Comparison of ENCODE assay signal across 1 cellular context in the genomic region with DNA sequence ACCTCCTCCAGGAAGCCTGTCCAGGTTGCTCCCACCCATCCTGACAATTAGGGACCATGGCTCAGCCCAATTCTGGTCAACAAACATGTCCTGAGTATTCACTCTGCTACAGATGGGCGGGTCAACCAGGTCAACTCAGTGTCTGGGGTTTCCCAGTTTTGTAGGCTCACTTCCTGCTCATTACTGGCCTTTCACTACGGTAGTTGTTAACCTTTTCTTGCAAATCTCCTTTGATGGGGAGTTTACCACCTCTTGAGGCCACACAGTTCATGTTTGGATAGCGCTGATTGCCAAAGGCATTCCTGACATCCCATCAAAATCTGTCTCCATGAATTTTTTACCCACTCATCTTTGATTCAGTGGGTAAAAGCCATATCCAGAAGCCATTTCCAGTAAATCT.
TF ChIP-seq lines count a peak whose summit lies in the region.

No MANE protein-coding gene starts in this region.

TF ChIP-seq in GM12878, 131 proteins besides CTCF, POLR2A, EP300 and RAD21 (continued from another document and continues in another):
- TF ChIP-seq, protein P1, sequence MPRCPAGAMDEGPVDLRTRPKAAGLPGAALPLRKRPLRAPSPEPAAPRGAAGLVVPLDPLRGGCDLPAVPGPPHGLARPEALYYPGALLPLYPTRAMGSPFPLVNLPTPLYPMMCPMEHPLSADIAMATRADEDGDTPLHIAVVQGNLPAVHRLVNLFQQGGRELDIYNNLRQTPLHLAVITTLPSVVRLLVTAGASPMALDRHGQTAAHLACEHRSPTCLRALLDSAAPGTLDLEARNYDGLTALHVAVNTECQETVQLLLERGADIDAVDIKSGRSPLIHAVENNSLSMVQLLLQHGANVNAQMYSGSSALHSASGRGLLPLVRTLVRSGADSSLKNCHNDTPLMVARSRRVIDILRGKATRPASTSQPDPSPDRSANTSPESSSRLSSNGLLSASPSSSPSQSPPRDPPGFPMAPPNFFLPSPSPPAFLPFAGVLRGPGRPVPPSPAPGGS (IDR thresholded peaks at IDR 0.05; ENCODE audit: borderline replicate concordance, insufficient read depth, low read depth, low read length, poor library complexity, severe bottlenecking), result no peak
- TF ChIP-seq, protein P2, sequence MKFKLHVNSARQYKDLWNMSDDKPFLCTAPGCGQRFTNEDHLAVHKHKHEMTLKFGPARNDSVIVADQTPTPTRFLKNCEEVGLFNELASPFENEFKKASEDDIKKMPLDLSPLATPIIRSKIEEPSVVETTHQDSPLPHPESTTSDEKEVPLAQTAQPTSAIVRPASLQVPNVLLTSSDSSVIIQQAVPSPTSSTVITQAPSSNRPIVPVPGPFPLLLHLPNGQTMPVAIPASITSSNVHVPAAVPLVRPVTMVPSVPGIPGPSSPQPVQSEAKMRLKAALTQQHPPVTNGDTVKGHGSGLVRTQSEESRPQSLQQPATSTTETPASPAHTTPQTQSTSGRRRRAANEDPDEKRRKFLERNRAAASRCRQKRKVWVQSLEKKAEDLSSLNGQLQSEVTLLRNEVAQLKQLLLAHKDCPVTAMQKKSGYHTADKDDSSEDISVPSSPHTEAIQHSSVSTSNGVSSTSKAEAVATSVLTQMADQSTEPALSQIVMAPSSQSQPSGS (IDR thresholded peaks at IDR 0.05; ENCODE audit: low read length), result no peak
- no peak for TF ChIP-seq STAT1 (conservative IDR thresholded peaks at IDR 0.05)
- TF ChIP-seq SMAD5 (IDR thresholded peaks at IDR 0.05; ENCODE audit: low read depth), result no peak
- peak; percentile 81 for TF ChIP-seq MTA2 (IDR thresholded peaks at IDR 0.05; ENCODE audit: low read depth)
- no peak for TF ChIP-seq ZBED1 (IDR thresholded peaks at IDR 0.05; ENCODE audit: borderline replicate concordance)
- no peak for TF ChIP-seq CHD2 (IDR thresholded peaks at IDR 0.05; ENCODE audit: borderline replicate concordance, low read depth, low read length)
- TF ChIP-seq GABPA (IDR thresholded peaks at IDR 0.05; ENCODE audit: low read depth), result no peak
- TF ChIP-seq JUNB (IDR thresholded peaks at IDR 0.05), result no peak
- no peak for TF ChIP-seq IRF5 (IDR thresholded peaks at IDR 0.05; ENCODE audit: borderline replicate concordance)
- TF ChIP-seq SMC3 (IDR thresholded peaks at IDR 0.05; ENCODE audit: borderline replicate concordance, low read length), result no peak
- no peak for TF ChIP-seq ZNF592 (IDR thresholded peaks at IDR 0.05)
- 0 out of 2 replicates have a peak, but pooled peaks have one; percentile 17 for TF ChIP-seq PAX5 (IDR thresholded peaks at IDR 0.05; ENCODE audit: borderline replicate concordance, low read depth, low read length)
- TF ChIP-seq KLF5 (IDR thresholded peaks at IDR 0.05; ENCODE audit: partially characterized antibody), result no peak
- TF ChIP-seq EED (IDR thresholded peaks at IDR 0.05; ENCODE audit: low read depth), result no peak; the same call in 1 of the 2 replicates
- no peak for TF ChIP-seq ZNF207 (IDR thresholded peaks at IDR 0.05; ENCODE audit: borderline replicate concordance)
- TF ChIP-seq, protein P3, sequence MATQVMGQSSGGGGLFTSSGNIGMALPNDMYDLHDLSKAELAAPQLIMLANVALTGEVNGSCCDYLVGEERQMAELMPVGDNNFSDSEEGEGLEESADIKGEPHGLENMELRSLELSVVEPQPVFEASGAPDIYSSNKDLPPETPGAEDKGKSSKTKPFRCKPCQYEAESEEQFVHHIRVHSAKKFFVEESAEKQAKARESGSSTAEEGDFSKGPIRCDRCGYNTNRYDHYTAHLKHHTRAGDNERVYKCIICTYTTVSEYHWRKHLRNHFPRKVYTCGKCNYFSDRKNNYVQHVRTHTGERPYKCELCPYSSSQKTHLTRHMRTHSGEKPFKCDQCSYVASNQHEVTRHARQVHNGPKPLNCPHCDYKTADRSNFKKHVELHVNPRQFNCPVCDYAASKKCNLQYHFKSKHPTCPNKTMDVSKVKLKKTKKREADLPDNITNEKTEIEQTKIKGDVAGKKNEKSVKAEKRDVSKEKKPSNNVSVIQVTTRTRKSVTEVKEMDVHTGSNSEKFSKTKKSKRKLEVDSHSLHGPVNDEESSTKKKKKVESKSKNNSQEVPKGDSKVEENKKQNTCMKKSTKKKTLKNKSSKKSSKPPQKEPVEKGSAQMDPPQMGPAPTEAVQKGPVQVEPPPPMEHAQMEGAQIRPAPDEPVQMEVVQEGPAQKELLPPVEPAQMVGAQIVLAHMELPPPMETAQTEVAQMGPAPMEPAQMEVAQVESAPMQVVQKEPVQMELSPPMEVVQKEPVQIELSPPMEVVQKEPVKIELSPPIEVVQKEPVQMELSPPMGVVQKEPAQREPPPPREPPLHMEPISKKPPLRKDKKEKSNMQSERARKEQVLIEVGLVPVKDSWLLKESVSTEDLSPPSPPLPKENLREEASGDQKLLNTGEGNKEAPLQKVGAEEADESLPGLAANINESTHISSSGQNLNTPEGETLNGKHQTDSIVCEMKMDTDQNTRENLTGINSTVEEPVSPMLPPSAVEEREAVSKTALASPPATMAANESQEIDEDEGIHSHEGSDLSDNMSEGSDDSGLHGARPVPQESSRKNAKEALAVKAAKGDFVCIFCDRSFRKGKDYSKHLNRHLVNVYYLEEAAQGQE (IDR thresholded peaks at IDR 0.05; ENCODE audit: low read depth, low read length), result no peak
- TF ChIP-seq NFIC (IDR thresholded peaks at IDR 0.05; ENCODE audit: low read depth, low read length), result no peak
- TF ChIP-seq HDAC6 (IDR thresholded peaks at IDR 0.05; ENCODE audit: unreplicated experiment), result no peak
- TF ChIP-seq PKNOX1 (IDR thresholded peaks at IDR 0.05), result peak; percentile 15; the same call in 1 of the 2 replicates
- no peak for TF ChIP-seq SMAD1 (IDR thresholded peaks at IDR 0.05; ENCODE audit: low read depth, partially characterized antibody)
- no peak for TF ChIP-seq MEF2A (IDR thresholded peaks at IDR 0.05; ENCODE audit: insufficient read depth, low read depth, low read length)
- TF ChIP-seq NFYA (IDR thresholded peaks at IDR 0.05; ENCODE audit: borderline replicate concordance, low read depth, low read length), result no peak
- TF ChIP-seq PML (IDR thresholded peaks at IDR 0.05; ENCODE audit: low read length), result no peak
- no peak for TF ChIP-seq BMI1 (IDR thresholded peaks at IDR 0.05; ENCODE audit: borderline replicate concordance)
- no peak for TF ChIP-seq PRDM15 (CRISPR knock-in tag; IDR thresholded peaks at IDR 0.05)
- TF ChIP-seq, protein P4, sequence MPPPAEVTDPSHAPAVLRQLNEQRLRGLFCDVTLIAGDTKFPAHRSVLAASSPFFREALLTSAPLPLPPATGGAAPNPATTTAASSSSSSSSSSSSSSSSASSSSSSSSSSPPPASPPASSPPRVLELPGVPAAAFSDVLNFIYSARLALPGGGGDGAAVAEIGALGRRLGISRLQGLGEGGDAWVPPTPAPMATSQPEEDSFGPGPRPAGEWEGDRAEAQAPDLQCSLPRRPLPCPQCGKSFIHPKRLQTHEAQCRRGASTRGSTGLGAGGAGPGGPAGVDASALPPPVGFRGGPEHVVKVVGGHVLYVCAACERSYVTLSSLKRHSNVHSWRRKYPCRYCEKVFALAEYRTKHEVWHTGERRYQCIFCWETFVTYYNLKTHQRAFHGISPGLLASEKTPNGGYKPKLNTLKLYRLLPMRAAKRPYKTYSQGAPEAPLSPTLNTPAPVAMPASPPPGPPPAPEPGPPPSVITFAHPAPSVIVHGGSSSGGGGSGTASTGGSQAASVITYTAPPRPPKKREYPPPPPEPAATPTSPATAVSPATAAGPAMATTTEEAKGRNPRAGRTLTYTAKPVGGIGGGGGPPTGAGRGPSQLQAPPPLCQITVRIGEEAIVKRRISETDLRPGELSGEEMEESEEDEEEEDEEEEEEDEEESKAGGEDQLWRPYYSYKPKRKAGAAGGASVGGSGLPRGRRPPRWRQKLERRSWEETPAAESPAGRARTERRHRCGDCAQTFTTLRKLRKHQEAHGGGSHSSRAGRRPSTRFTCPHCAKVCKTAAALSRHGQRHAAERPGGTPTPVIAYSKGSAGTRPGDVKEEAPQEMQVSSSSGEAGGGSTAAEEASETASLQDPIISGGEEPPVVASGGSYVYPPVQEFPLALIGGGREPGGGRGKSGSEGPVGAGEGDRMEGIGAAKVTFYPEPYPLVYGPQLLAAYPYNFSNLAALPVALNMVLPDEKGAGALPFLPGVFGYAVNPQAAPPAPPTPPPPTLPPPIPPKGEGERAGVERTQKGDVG (CRISPR knock-in tag; IDR thresholded peaks at IDR 0.05), result no peak
- no peak for TF ChIP-seq SRF (IDR thresholded peaks at IDR 0.05; ENCODE audit: low read depth in 2 of 2, low read length in 2 of 2)
- TF ChIP-seq CBX3 (IDR thresholded peaks at IDR 0.05; ENCODE audit: borderline replicate concordance, low read depth), result no peak
- no peak for TF ChIP-seq POLR2AphosphoS2 (IDR thresholded peaks at IDR 0.05; ENCODE audit: low read depth, low read length)
- no peak for TF ChIP-seq TAF1 (IDR thresholded peaks at IDR 0.05; ENCODE audit: borderline replicate concordance, low read depth, low read length)
- no peak for TF ChIP-seq EZH2 (IDR thresholded peaks at IDR 0.05; ENCODE audit: borderline replicate concordance, control insufficient read depth, low read depth, low read length)
